23 cellular contexts compared by ENCODE assay signal in the genomic region with DNA sequence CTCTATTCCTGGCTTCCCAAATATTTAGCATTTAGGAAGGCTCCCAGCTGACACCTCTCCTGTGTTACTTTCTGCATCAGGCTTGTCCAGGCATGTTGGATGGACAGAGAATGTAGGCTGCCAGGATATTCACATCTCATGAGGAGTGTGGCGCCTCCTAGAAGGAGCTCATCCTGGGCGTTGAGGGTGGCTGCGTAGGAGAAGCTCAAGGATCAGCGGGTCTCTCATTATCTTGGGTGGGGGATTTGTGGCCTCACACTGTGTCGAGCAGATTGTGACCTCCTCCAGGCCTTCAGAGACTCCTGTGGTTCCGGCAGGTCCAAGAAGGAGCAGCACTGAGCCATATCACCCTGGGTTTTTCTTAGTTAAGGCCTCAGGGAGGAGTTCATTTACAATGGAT. TPM values are rescaled to one million over a fixed set of nuclear protein-coding genes. Genes with fewer than 3 reads are reported as not detected.
DNase-seq lines count a peak whose midpoint lies in the region; ATAC-seq and TF ChIP-seq lines count a peak whose summit lies in the region.
"Had no signal": no experiment of that assay in that cellular context is flagged by ENCODE, and none has a peak within 500 bp of the region (broad histone marks: within the 10 kb centered on the region; RNA-seq: fewer than 3 reads in every experiment).

No MANE protein-coding gene starts in this region.

- H3K27ac Mint-ChIP-seq in MCF 10A (ENCODE audit: low read depth, unreplicated experiment), result peak overlapping the region; percentile 94
- no peak overlapping the region for H3K27ac Mint-ChIP-seq in activated naive CD8-positive, alpha-beta T cell treated with anti-CD3 and anti-CD28 coated beads, Interleukin-2, amount 50 U/mL, for 24 hours
- H3K27ac Mint-ChIP-seq: IgD-negative memory B cell; T-helper 2 cell treated with Interferon-gamma antibody and Interleukin-4, amounts not matched to agents 5 μg/mL and 100 μg/mL, for 36 hours had no signal

- H3K9me3 ChIP-seq in breast epithelium, result no peaks in the 10 kb centered on the region
- H3K9me3 ChIP-seq in mammary epithelial cell (replicated peaks; ENCODE audit: insufficient read depth, low read length), result no peaks in the 10 kb centered on the region
- H3K9me3 ChIP-seq in right lobe of liver, result no peaks in the 10 kb centered on the region
- H3K9me3 ChIP-seq: left ventricle myocardium inferior, neutrophil, thyroid gland had no signal

- H3K4me1 ChIP-seq in breast epithelium, result peaks cover 0 to 5% of the 10 kb centered on the region in 2 donors
- peaks cover 14% of the 10 kb centered on the region for H3K4me1 ChIP-seq in mammary epithelial cell (ENCODE audit: insufficient read depth, low read length)
- peaks cover 0 to 45% (median 19%) of the 10 kb centered on the region in 4 donors for H3K4me1 ChIP-seq in right lobe of liver
- H3K4me1 ChIP-seq: left ventricle myocardium inferior, thyroid gland had no signal

- H4K20me1 ChIP-seq in mammary epithelial cell (ENCODE audit: insufficient read depth, low read length), result no peaks in the 10 kb centered on the region

- H3K9ac ChIP-seq in mammary epithelial cell (ENCODE audit: insufficient read depth, low read length), result no peak overlapping the region

- intact Hi-C loops in MCF 10A (cut with micrococcal nuclease), result no loop called here
- intact Hi-C loops in breast epithelium (cut with DNase I; ENCODE audit: low total_unique reads), result no loop called here
- intact Hi-C loops in mammary epithelial cell (cut with micrococcal nuclease), result no loop called here
- intact Hi-C loops in right lobe of liver (cut with DNase I), result no loop called here

- ATAC-seq in right lobe of liver (no peak), HG02973 (IDR thresholded peaks at IDR 0.05; ENCODE audit: unreplicated experiment) (no peak)
- no peak for ATAC-seq in activated naive CD8-positive, alpha-beta T cell treated with anti-CD3 and anti-CD28 coated beads, Interleukin-2, amount 50 U/mL, for 24 hours

- no peaks in the 10 kb centered on the region for H3K27me3 Mint-ChIP-seq in MCF 10A (ENCODE audit: insufficient read depth, unreplicated experiment)
- peaks cover 4% of the 10 kb centered on the region for H3K27me3 Mint-ChIP-seq in activated naive CD8-positive, alpha-beta T cell treated with anti-CD3 and anti-CD28 coated beads, Interleukin-2, amount 50 U/mL, for 24 hours
- H3K27me3 Mint-ChIP-seq: IgD-negative memory B cell had no signal

- in situ Hi-C loops in mammary epithelial cell (cut with MboI; ENCODE audit: low sequenced_read_pairs in 2 of 2), result no loop called here

- H3K27ac ChIP-seq in breast epithelium (peak overlapping the region in 1 of 2 donors; percentile 7), mammary epithelial cell (ENCODE audit: insufficient read depth, low read depth, low read length) (no peak overlapping the region), right lobe of liver (peak overlapping the region in 2 of 3 donors; percentile 46 to 65)
- H3K27ac ChIP-seq: brain microvascular endothelial cell, coronary artery, left ventricle myocardium inferior, neutrophil, thyroid gland, VCaP had no signal

- no peaks in the 10 kb centered on the region for H3K27me3 ChIP-seq in breast epithelium
- no peaks in the 10 kb centered on the region for H3K27me3 ChIP-seq in mammary epithelial cell (ENCODE audit: insufficient read depth, low read length)
- H3K27me3 ChIP-seq in right lobe of liver, result no peaks in the 10 kb centered on the region
- H3K27me3 ChIP-seq: brain microvascular endothelial cell, thyroid gland had no signal

- H3K4me3 Mint-ChIP-seq in MCF 10A (ENCODE audit: unreplicated experiment), result no peak overlapping the region
- H3K4me3 Mint-ChIP-seq in activated naive CD8-positive, alpha-beta T cell treated with anti-CD3 and anti-CD28 coated beads, Interleukin-2, amount 50 U/mL, for 24 hours, result no peak overlapping the region
- H3K4me3 Mint-ChIP-seq: IgD-negative memory B cell; T-helper 2 cell treated with Interferon-gamma antibody and Interleukin-4, amounts not matched to agents 5 μg/mL and 100 μg/mL, for 36 hours had no signal

- H3K4me1 Mint-ChIP-seq in MCF 10A (ENCODE audit: insufficient read depth, unreplicated experiment), result peaks cover 21% of the 10 kb centered on the region
- no peaks in the 10 kb centered on the region for H3K4me1 Mint-ChIP-seq in activated naive CD8-positive, alpha-beta T cell treated with anti-CD3 and anti-CD28 coated beads, Interleukin-2, amount 50 U/mL, for 24 hours
- H3K4me1 Mint-ChIP-seq: IgD-negative memory B cell had no signal

- TF ChIP-seq POLR2A in breast epithelium (IDR thresholded peaks at IDR 0.05), result no peak
- no peak for TF ChIP-seq POLR2A in right lobe of liver (IDR thresholded peaks at IDR 0.05)

- no peaks in the 10 kb centered on the region for H3K79me2 ChIP-seq in mammary epithelial cell (ENCODE audit: insufficient read depth, low read length)

- no peak overlapping the region for H3K4me2 ChIP-seq in mammary epithelial cell (ENCODE audit: insufficient read depth, low read depth, low read length)

- H3K36me3 ChIP-seq in breast epithelium (no peaks in the 10 kb centered on the region), mammary epithelial cell (ENCODE audit: insufficient read depth, low read length) (no peaks in the 10 kb centered on the region), right lobe of liver (no peaks in the 10 kb centered on the region)
- H3K36me3 ChIP-seq: brain microvascular endothelial cell, left ventricle myocardium inferior, neutrophil, thyroid gland had no signal

- DNase-seq in MCF 10A (ENCODE audit: unreplicated experiment) (peak; percentile 88), breast epithelium (ENCODE audit: low spot score in 2 of 2) (no peak), mammary epithelial cell (peak; percentile 29), right lobe of liver (no peak), HPDE6-E6E7 (ENCODE audit: extremely low spot score) (no peak), NK-92 (lab: John Stamatoyannopoulos, UW; ENCODE audit: unreplicated experiment) (no peak)
- DNase-seq in activated naive CD8-positive, alpha-beta T cell treated with anti-CD3 and anti-CD28 coated beads, Interleukin-2, amount 50 U/mL, for 24 hours, result no peak
- DNase-seq: activated CD4-positive, alpha-beta T cell treated with anti-CD3 and anti-CD28 coated beads, Interleukin-2, amount 50 U/mL, for 48 hours; activated effector memory CD4-positive, alpha-beta T cell treated with anti-CD3 and anti-CD28 coated beads, Interleukin-2, amount 50 U/mL, for 16 hours; brain microvascular endothelial cell; DMS79; glutamatergic neuron; left ventricle myocardium inferior; NCI-H1436 treated with DMSO at 0.1 percent for 48 hours; stimulated activated CD4-positive, alpha-beta T cell treated with anti-CD3 and anti-CD28 coated beads, Interleukin-4, amount 100 ng/mL, for 1 hour; stimulated activated naive CD4-positive, alpha-beta T cell treated with Interleukin-2 at 50 U/mL for 16 hours; thyroid gland had no signal

- no peaks in the 10 kb centered on the region for H3K9me3 Mint-ChIP-seq in MCF 10A (ENCODE audit: unreplicated experiment)
- no peaks in the 10 kb centered on the region for H3K9me3 Mint-ChIP-seq in activated naive CD8-positive, alpha-beta T cell treated with anti-CD3 and anti-CD28 coated beads, Interleukin-2, amount 50 U/mL, for 24 hours
- H3K9me3 Mint-ChIP-seq: T-helper 2 cell treated with Interferon-gamma antibody and Interleukin-4, amounts not matched to agents 5 μg/mL and 100 μg/mL, for 36 hours had no signal

- TF ChIP-seq CTCF in MCF 10A (IDR thresholded peaks at IDR 0.05; ENCODE audit: unreplicated experiment) (no peak), breast epithelium (IDR thresholded peaks at IDR 0.05) (no peak), mammary epithelial cell (conservative IDR thresholded peaks at IDR 0.05 in 1 of 2, IDR thresholded peaks at IDR 0.05 in 1 of 2; ENCODE audit: extremely low read depth in 1 of 2, insufficient read depth in 1 of 2, low read depth in 1 of 2, low read length in 2 of 2) (no peak), right lobe of liver (IDR thresholded peaks at IDR 0.05) (no peak)

- H2AFZ ChIP-seq in mammary epithelial cell (ENCODE audit: low read depth, low read length), result peak overlapping the region; percentile 63

- POLR2A ChIA-PET in MCF 10A (lab: Yijun Ruan, JAX), result interaction anchor here (0.7 to 3.0 kb wide), 10 partner anchors 10 to 162 kb away, joined by 3 to 17 read pairs (median 4); no protein-coding TSS in a partner anchor

- CTCF ChIA-PET in MCF 10A (lab: Yijun Ruan, JAX), result interaction anchor here (0.7 to 2.6 kb wide), 14 partner anchors 14 to 823 kb away, joined by 3 to 14 read pairs (median 4); no protein-coding TSS in a partner anchor
- CTCF ChIA-PET in mammary epithelial cell (lab: Charles Lee; ENCODE audit: low non-redundant PET), result interaction anchor here (0.6 kb wide), 1 partner anchor 38 kb away, joined by 5 read pairs; no protein-coding TSS in a partner anchor

- peaks cover 8% of the 10 kb centered on the region for H3K36me3 Mint-ChIP-seq in MCF 10A (ENCODE audit: insufficient read depth, unreplicated experiment)
- H3K36me3 Mint-ChIP-seq in activated naive CD8-positive, alpha-beta T cell treated with anti-CD3 and anti-CD28 coated beads, Interleukin-2, amount 50 U/mL, for 24 hours (ENCODE audit: low read depth), result no peaks in the 10 kb centered on the region
- H3K36me3 Mint-ChIP-seq: IgD-negative memory B cell had no signal

- no peak overlapping the region for H3K4me3 ChIP-seq in breast epithelium
- H3K4me3 ChIP-seq in mammary epithelial cell (replicated peaks in 1 of 3; ENCODE audit: insufficient read depth in 1 of 3, low read depth in 2 of 3, low read length in 3 of 3), result no peak overlapping the region
- H3K4me3 ChIP-seq in right lobe of liver, result no peak overlapping the region
- H3K4me3 ChIP-seq: coronary artery, left ventricle myocardium inferior, thyroid gland had no signal

- WGBS in mammary epithelial cell (ENCODE audit: low coverage, missing lambda C conversion rate), result 88% methylated on average over 5 of the region's 6 CpGs
- WGBS in right lobe of liver (ENCODE audit: insufficient coverage, low coverage, low lambda C conversion rate, missing lambda C conversion rate), result 90% methylated on average over 4 of the region's 6 CpGs

- no TSS peak for BruUV-seq in MCF 10A (replicated peaks; lab: Mats Ljungman, UMichigan)
- BruUV-seq in mammary epithelial cell (replicated peaks; lab: Mats Ljungman, UMichigan), result no TSS peak

- dilution Hi-C loops in mammary epithelial cell (cut with HindIII; ENCODE audit: low sequenced_read_pairs), result no loop called here

RNA-seq across cellular contexts. Expression of a gene that starts 8.6 kb away (rescaled TPM):
- 7.3 and 12.3 TPM in 2 replicates for total RNA-seq in MCF 10A (2022)
- total RNA-seq in breast epithelium, result 10 to 100 TPM in 2 of 3 donors, 1 to 10 TPM in 1; 2.2 to 37.3 (median 16.1) TPM
- 1 to 10 TPM in 1 of 2 donors, not detected in 1; 3.0 TPM for total RNA-seq in mammary epithelial cell
- 0.11 TPM for polyA plus RNA-seq in mammary epithelial cell
- polyA minus RNA-seq in mammary epithelial cell, result not detected
- 10 to 100 TPM; 21.5 to 35.9 (median 24.6) TPM for total RNA-seq in right lobe of liver
- polyA plus RNA-seq: IgD-negative memory B cell had no signal

Comparison
In these comparisons a context has a peak if more than half of its experiments do, and no peak if none do; other contexts are left out.
1. DNase-seq: peak in MCF 10A (single experiment) and mammary epithelial cell (single experiment); none in breast epithelium (0 of 2), right lobe of liver (0 of 3), HPDE6-E6E7 (single experiment), NK-92 (single experiment) and activated naive CD8-positive, alpha-beta T cell treated with anti-CD3 and anti-CD28 coated beads, Interleukin-2, amount 50 U/mL, for 24 hours (single experiment).